8 cellular contexts compared by ENCODE assay signal in the genomic region with DNA sequence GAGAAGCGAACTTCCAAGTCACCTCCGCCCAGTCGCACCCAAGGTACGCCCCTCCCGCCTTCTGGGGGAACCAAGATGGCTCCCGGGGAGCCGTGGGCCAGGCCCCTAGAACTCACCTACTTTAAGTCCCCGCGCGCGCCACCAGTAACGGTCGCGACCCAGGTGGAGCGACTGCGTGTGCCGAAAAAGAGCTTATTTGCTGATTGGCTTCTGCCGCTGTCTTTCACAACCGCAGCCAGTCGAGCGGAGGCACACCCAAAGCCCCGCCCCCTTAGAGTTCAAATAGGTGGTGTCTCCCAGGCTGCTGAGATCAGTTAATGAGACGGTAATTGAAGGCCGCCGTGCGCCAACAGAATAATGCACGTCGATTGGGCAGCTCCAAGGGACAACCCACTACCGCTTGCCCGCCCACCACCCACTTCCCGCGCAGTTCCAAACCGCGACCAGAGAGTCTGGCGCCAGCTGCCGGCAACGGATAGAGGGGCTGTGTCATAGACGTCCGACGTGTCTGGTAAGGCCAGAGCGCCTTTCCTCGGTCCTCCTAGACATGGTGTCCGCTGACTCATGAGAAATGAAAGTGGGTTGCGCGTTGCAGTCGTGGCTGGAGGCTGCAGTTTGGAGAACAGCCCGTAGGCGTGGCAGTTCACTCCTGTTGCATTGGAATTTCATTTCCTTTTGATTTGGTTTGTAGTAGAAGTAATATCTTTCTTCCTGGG. TPM values are rescaled to one million over a fixed set of nuclear protein-coding genes. Genes with fewer than 3 reads are reported as not detected.
DNase-seq lines count a peak whose midpoint lies in the region; ATAC-seq and TF ChIP-seq lines count a peak whose summit lies in the region.

Gene MDC1 (minus strand): TSS at position 153 of the 716 bp plus-strand sequence. CDS start 2,106 bp downstream, outside the sequence.

- H3K4me1 ChIP-seq in left ventricle myocardium inferior: peaks cover 52% of the 10 kb centered on the region
- peaks cover 8% of the 10 kb centered on the region for H3K4me1 ChIP-seq in prostate gland (replicated peaks)
- H3K4me1 ChIP-seq in urinary bladder (ENCODE audit: insufficient read depth): no peaks in the 10 kb centered on the region

- TF ChIP-seq CTCF in left ventricle myocardium inferior (IDR thresholded peaks at IDR 0.05; ENCODE audit: borderline replicate concordance): peak; percentile 66
- TF ChIP-seq CTCF in prostate gland (IDR thresholded peaks at IDR 0.05): peak in 3 of 4 experiments; percentile 16 to 68 (median 59)

- under 1% methylated on average over 45 of the region's 48 CpGs for WGBS in prostate gland
- under 1% methylated on average over 48 of the region's 48 CpGs for WGBS in urinary bladder

- peak; percentile 95 to 99 for DNase-seq in NCI-H187 (lab: John Stamatoyannopoulos, UW)
- peak; percentile 90 to 100 (median 99) for DNase-seq in T-helper 2 cell
- peak; percentile 100 for DNase-seq in left ventricle myocardium inferior
- peak; percentile 100 for DNase-seq in prostate gland (ENCODE audit: low spot score)

- peak within 1 kb of the TSS; percentile 89 for H3K4me3 ChIP-seq in left ventricle myocardium inferior
- peak within 1 kb of the TSS; percentile 58 to 74 for H3K4me3 ChIP-seq in prostate gland
- H3K4me3 ChIP-seq in urinary bladder (ENCODE audit: low read depth, low read length): peak within 1 kb of the TSS; percentile 43

- peak within 1 kb of the TSS; percentile 97 for H3K27ac ChIP-seq in angular gyrus (ENCODE audit: low read depth, low read length)
- H3K27ac ChIP-seq in left ventricle myocardium inferior (replicated peaks): peak within 1 kb of the TSS; percentile 98
- peak within 1 kb of the TSS; percentile 84 to 90 for H3K27ac ChIP-seq in prostate gland
- peak within 1 kb of the TSS; percentile 83 for H3K27ac ChIP-seq in urinary bladder (ENCODE audit: low read depth)

- intact Hi-C loops in left ventricle myocardium inferior (cut with micrococcal nuclease) (no loop called here), prostate gland (cut with DNase I) (no loop called here)

- ATAC-seq in GM18498 (IDR thresholded peaks at IDR 0.05; ENCODE audit: unreplicated experiment) (peak; percentile 67), HG02938 (IDR thresholded peaks at IDR 0.05; ENCODE audit: unreplicated experiment) (peak; percentile 73)

- H3K36me3 ChIP-seq in left ventricle myocardium inferior: peaks cover 30% of the 10 kb centered on the region
- H3K36me3 ChIP-seq in prostate gland: peaks cover 0 to 4% of the 10 kb centered on the region in 2 donors
- no peaks in the 10 kb centered on the region for H3K36me3 ChIP-seq in urinary bladder (ENCODE audit: insufficient read depth)

- H3K27me3 ChIP-seq in left ventricle myocardium inferior (ENCODE audit: low read depth) (no peaks in the 10 kb centered on the region), prostate gland (replicated peaks; ENCODE audit: insufficient read depth) (no peaks in the 10 kb centered on the region)

- H3K9me3 ChIP-seq in left ventricle myocardium inferior (replicated peaks) (no peaks in the 10 kb centered on the region), prostate gland (no peaks in the 10 kb centered on the region)

- peak; percentile 89 for TF ChIP-seq POLR2A in prostate gland (IDR thresholded peaks at IDR 0.05)

RNA-seq across cellular contexts. Expression of gene MDC1, which starts in this region (rescaled TPM):
- total RNA-seq in left ventricle myocardium inferior: 14.1 TPM
- total RNA-seq in prostate gland: 10 to 100 TPM; 20.5 to 26.3 TPM
- total RNA-seq in urinary bladder: 9.8 TPM
- 18.3 TPM for polyA plus RNA-seq in urinary bladder

Comparison
In these comparisons a context has a peak if more than half of its experiments do, and no peak if none do; other contexts are left out.
1. Peak in every context shown above with its lines: DNase-seq, ATAC-seq, H3K4me3 ChIP-seq and H3K27ac ChIP-seq.